23 cellular contexts compared by ENCODE assay signal in genomic region chr10:130010653-130011052, GRCh38. TPM values are rescaled to one million over a fixed set of nuclear protein-coding genes. Genes with fewer than 3 reads are reported as not detected.
DNase-seq lines count a peak whose midpoint lies in the region; ATAC-seq and TF ChIP-seq lines count a peak whose summit lies in the region.
"Had no signal": no experiment of that assay in that cellular context is flagged by ENCODE, and none has a peak within 500 bp of the region (broad histone marks: within the 10 kb centered on the region; RNA-seq: fewer than 3 reads in every experiment).

No MANE protein-coding gene starts in this region.

- no peak overlapping the region for H2AFZ ChIP-seq in osteoblast (ENCODE audit: low read length)

- H3K4me2 ChIP-seq in osteoblast (ENCODE audit: insufficient read depth, low read length), result no peak overlapping the region
- H3K4me2 ChIP-seq: A549; BLaER1 treated with 17β-estradiol and CSF1 and Interleukin-3, amounts not matched to agents 10 nM and 100 nM had no signal

- no peaks in the 10 kb centered on the region for H3K79me2 ChIP-seq in osteoblast (ENCODE audit: insufficient read depth, low read length)

- no peak for TF ChIP-seq CTCF in right atrium auricular region (IDR thresholded peaks at IDR 0.05)
- TF ChIP-seq CTCF in heart left ventricle (IDR thresholded peaks at IDR 0.05), result no peak
- TF ChIP-seq CTCF in osteoblast (IDR thresholded peaks at IDR 0.05; ENCODE audit: extremely low read depth, low read depth, low read length), result no peak

- intact Hi-C loops in heart left ventricle (cut with DNase I), result no loop called here

- ATAC-seq in heart left ventricle (no peak), GM19351 (IDR thresholded peaks at IDR 0.05; ENCODE audit: unreplicated experiment) (no peak)
- ATAC-seq: A549, GM12878, HCT116 had no signal

- 70 to 74% (median 71%) methylated on average over 6 of the region's 6 CpGs for WGBS in heart left ventricle, 4 donors

- no peaks in the 10 kb centered on the region for H4K20me1 ChIP-seq in osteoblast (ENCODE audit: insufficient read depth, low read length)
- H4K20me1 ChIP-seq: BLaER1 treated with 17β-estradiol and CSF1 and Interleukin-3, amounts not matched to agents 10 nM and 100 nM had no signal

- H3K27ac ChIP-seq in right atrium auricular region (no peak overlapping the region), heart left ventricle (no peak overlapping the region), osteoblast (ENCODE audit: low read depth, low read length) (no peak overlapping the region)
- H3K27ac ChIP-seq: A549; BLaER1 treated with 17β-estradiol and CSF1 and Interleukin-3, amounts not matched to agents 10 nM and 100 nM had no signal

- H3K4me1 ChIP-seq in right atrium auricular region, result no peaks in the 10 kb centered on the region
- no peaks in the 10 kb centered on the region for H3K4me1 ChIP-seq in heart left ventricle
- no peaks in the 10 kb centered on the region for H3K4me1 ChIP-seq in osteoblast (ENCODE audit: insufficient read depth, low read length)
- H3K4me1 ChIP-seq: A549, BE2C had no signal

- H3K27me3 ChIP-seq in right atrium auricular region (no peaks in the 10 kb centered on the region), heart left ventricle (peaks cover 0 to 27% (median 3%) of the 10 kb centered on the region in 9 donors), osteoblast (ENCODE audit: insufficient read depth, low read length) (peaks cover 12% of the 10 kb centered on the region)
- H3K27me3 ChIP-seq: BE2C; BLaER1 treated with 17β-estradiol and CSF1 and Interleukin-3, amounts not matched to agents 10 nM and 100 nM had no signal

- DNase-seq in right atrium auricular region (ENCODE audit: low spot score), result peak; percentile 30
- DNase-seq in heart left ventricle, result no peak
- DNase-seq in iPS-NIHi11 (ENCODE audit: low spot score), result peak; percentile 6
- DNase-seq in osteoblast (ENCODE audit: insufficient read length, low spot score, missing footprints), result peak; percentile 65
- DNase-seq in NOMO-1 treated with DMSO at 0.1 percent for 48 hours (lab: John Stamatoyannopoulos, UW; ENCODE audit: unreplicated experiment), result no peak
- no peak for DNase-seq in amniotic stem cell (lab: John Stamatoyannopoulos, UW)
- DNase-seq: 8988T; ACHN; AML-193; BE2C; CD4-positive, alpha-beta T cell; CD8-positive, alpha-beta memory T cell; DMS 273 treated with DMSO at 0.1 percent for 48 hours; DMS79; EL; GDM1; GOT3 had no signal

- no peaks in the 10 kb centered on the region for H3K36me3 ChIP-seq in right atrium auricular region
- no peaks in the 10 kb centered on the region for H3K36me3 ChIP-seq in heart left ventricle
- no peaks in the 10 kb centered on the region for H3K36me3 ChIP-seq in osteoblast (ENCODE audit: insufficient read depth, low read length)
- H3K36me3 ChIP-seq: BE2C; BLaER1 treated with 17β-estradiol and CSF1 and Interleukin-3, amounts not matched to agents 10 nM and 100 nM had no signal

- TF ChIP-seq POLR2A in heart left ventricle (IDR thresholded peaks at IDR 0.05), result no peak

- no peaks in the 10 kb centered on the region for H3K9me3 ChIP-seq in right atrium auricular region
- H3K9me3 ChIP-seq in heart left ventricle, result peaks cover 0 to under 1% (median 0%) of the 10 kb centered on the region in 12 donors
- no peaks in the 10 kb centered on the region for H3K9me3 ChIP-seq in osteoblast (ENCODE audit: low read depth, low read length)
- H3K9me3 ChIP-seq: A549, BE2C had no signal

- H3K4me3 ChIP-seq in right atrium auricular region (no peak overlapping the region), heart left ventricle (no peak overlapping the region), osteoblast (ENCODE audit: insufficient read depth, low read length) (no peak overlapping the region)
- H3K4me3 ChIP-seq: A549; BLaER1 treated with 17β-estradiol and CSF1 and Interleukin-3, amounts not matched to agents 10 nM and 100 nM; GM12878 had no signal

RNA-seq across cellular contexts. Expression of gene EBF3, which starts 46.6 kb away (rescaled TPM):
- total RNA-seq in right atrium auricular region (1 to 10 TPM; 5.8 to 6.9 TPM), heart left ventricle (1 to 10 TPM; 3.6 to 8.8 (median 7.2) TPM), osteoblast (31.8 and 35.4 TPM in 2 replicates)
- 1 to 10 TPM; 4.3 TPM for polyA plus RNA-seq in heart left ventricle
- total RNA-seq: CD4-positive, alpha-beta T cell; CD8-positive, alpha-beta memory T cell; GM12878 had no signal
- polyA plus RNA-seq: CD14-positive monocyte; CD8-positive, alpha-beta memory T cell; GM12878 had no signal

Comparison
In these comparisons a context has a peak if more than half of its experiments do, and no peak if none do; other contexts are left out.
1. DNase-seq: peak in right atrium auricular region (single experiment), iPS-NIHi11 (single experiment) and osteoblast (single experiment); none in heart left ventricle (0 of 5), NOMO-1 treated with DMSO at 0.1 percent for 48 hours (single experiment) and amniotic stem cell (single experiment).